1 cellular context compared by ENCODE assay signal in genomic region chr2:54503192-54503591, GRCh38.
TF ChIP-seq lines count a peak whose summit lies in the region.

No MANE protein-coding gene starts in this region.

TF ChIP-seq in K562, 482 proteins besides CTCF, POLR2A, EP300 and RAD21 (continued from another document):
- TF ChIP-seq BRCA1 (IDR thresholded peaks at IDR 0.05) (no peak), BRCA1 (CRISPR knock-in tag; IDR thresholded peaks at IDR 0.05) (no peak), SMC3 (conservative IDR thresholded peaks at IDR 0.05; ENCODE audit: insufficient read depth, low read depth, low read length) (peak; percentile 46), THAP7 (CRISPR knock-in tag; IDR thresholded peaks at IDR 0.05) (no peak), HMBOX1 (IDR thresholded peaks at IDR 0.05) (0 out of 2 replicates have a peak, but pooled peaks have one; percentile 28), RB1 (IDR thresholded peaks at IDR 0.05; ENCODE audit: low read depth) (0 out of 2 replicates have a peak, but pooled peaks have one; percentile 23), DEAF1 (CRISPR knock-in tag; IDR thresholded peaks at IDR 0.05) (0 out of 2 replicates have a peak, but pooled peaks have one; percentile 29)
